Comparison of ENCODE assay signal across 15 cellular contexts in genomic region chr22:20186183-20186870, GRCh38. TPM values are rescaled to one million over a fixed set of nuclear protein-coding genes. Genes with fewer than 3 reads are reported as not detected.
DNase-seq lines count a peak whose midpoint lies in the region; TF ChIP-seq lines count a peak whose summit lies in the region.
"Had no signal": no experiment of that assay in that cellular context is flagged by ENCODE, and none has a peak within 500 bp of the region (broad histone marks: within the 10 kb centered on the region; RNA-seq: fewer than 3 reads in every experiment).

No MANE protein-coding gene starts in this region.

- TF ChIP-seq EP300 in neural cell (conservative IDR thresholded peaks at IDR 0.05; ENCODE audit: poor library complexity, severe bottlenecking) = no peak

- DNase-seq in NCI-H146 (lab: John Stamatoyannopoulos, UW) (peak; percentile 33), NCI-H146 treated with DMSO at 0.1 percent for 48 hours (lab: John Stamatoyannopoulos, UW; ENCODE audit: unreplicated experiment) (no peak), KBM-7 (peak; percentile 51), brain microvascular endothelial cell (no peak), mesenteric fat pad (ENCODE audit: low spot score) (no peak), NCI-H128 (lab: John Stamatoyannopoulos, UW; ENCODE audit: unreplicated experiment) (no peak)
- DNase-seq in activated T-helper 2 cell treated with anti-CD3 and anti-CD28 coated beads, Interferon-gamma antibody, Interleukin-2, Interleukin-4, amounts not matched to agents 10 μg/mL and 5 μg/mL and 100 μg/mL, durations not matched to agents 14 hours and 24 hours and 36 hours (ENCODE audit: low spot score) = no peak
- DNase-seq: activated naive CD8-positive, alpha-beta T cell treated with anti-CD3 and anti-CD28 coated beads, Interleukin-2, amount 10 ng/mL, durations not matched to agents 7 days and 5 days; GOT3; immature natural killer cell; NCI-H526 treated with DMSO at 0.1 percent for 48 hours had no signal

- H3K27ac ChIP-seq in brain microvascular endothelial cell (no peak overlapping the region), neural cell (ENCODE audit: low read length) (no peak overlapping the region)
- H3K27ac ChIP-seq: SJSA1, tibial nerve had no signal

- no peaks in the 10 kb centered on the region for H4K20me1 ChIP-seq in neural cell (ENCODE audit: insufficient read depth)

- no peak overlapping the region for H3K4me2 ChIP-seq in neural cell (ENCODE audit: low read length)

- in situ Hi-C loops in KBM-7 (cut with MboI; ENCODE audit: low pct_unique_long_range_greater_than_20kb, low sequenced_read_pairs) = no loop called here
- in situ Hi-C loops in brain microvascular endothelial cell (cut with HindIII; ENCODE audit: low pct_ligation_motif_present, low sequenced_read_pairs) = no loop called here

- no peaks in the 10 kb centered on the region for H3K27me3 Mint-ChIP-seq in activated T-helper 2 cell treated with anti-CD3 and anti-CD28 coated beads, Interferon-gamma antibody, Interleukin-2, Interleukin-4, amounts not matched to agents 10 μg/mL and 5 μg/mL and 100 μg/mL, durations not matched to agents 14 hours and 24 hours and 36 hours (ENCODE audit: low read depth)
- H3K27me3 Mint-ChIP-seq: activated naive CD8-positive, alpha-beta T cell treated with anti-CD3 and anti-CD28 coated beads, Interleukin-2, amount 10 ng/mL, durations not matched to agents 7 days and 5 days had no signal

- H3K9me3 Mint-ChIP-seq in activated T-helper 2 cell treated with anti-CD3 and anti-CD28 coated beads, Interferon-gamma antibody, Interleukin-2, Interleukin-4, amounts not matched to agents 10 μg/mL and 5 μg/mL and 100 μg/mL, durations not matched to agents 14 hours and 24 hours and 36 hours = no peaks in the 10 kb centered on the region
- H3K9me3 Mint-ChIP-seq: activated naive CD8-positive, alpha-beta T cell treated with anti-CD3 and anti-CD28 coated beads, Interleukin-2, amount 10 ng/mL, durations not matched to agents 7 days and 5 days; immature natural killer cell had no signal

- TF ChIP-seq CTCF in brain microvascular endothelial cell (IDR thresholded peaks at IDR 0.05; ENCODE audit: low read depth, low read length, missing control alignments) = peak; percentile 46
- TF ChIP-seq CTCF in neural cell (IDR thresholded peaks at IDR 0.05; ENCODE audit: poor library complexity, severe bottlenecking) = peak; percentile 39

- no peaks in the 10 kb centered on the region for H3K36me3 Mint-ChIP-seq in activated T-helper 2 cell treated with anti-CD3 and anti-CD28 coated beads, Interferon-gamma antibody, Interleukin-2, Interleukin-4, amounts not matched to agents 10 μg/mL and 5 μg/mL and 100 μg/mL, durations not matched to agents 14 hours and 24 hours and 36 hours (ENCODE audit: low read depth)
- H3K36me3 Mint-ChIP-seq: activated naive CD8-positive, alpha-beta T cell treated with anti-CD3 and anti-CD28 coated beads, Interleukin-2, amount 10 ng/mL, durations not matched to agents 7 days and 5 days; immature natural killer cell had no signal

- intact Hi-C loops in activated T-helper 2 cell treated with anti-CD3 and anti-CD28 coated beads, Interferon-gamma antibody, Interleukin-2, Interleukin-4, amounts not matched to agents 10 μg/mL and 5 μg/mL and 100 μg/mL, durations not matched to agents 14 hours and 24 hours and 36 hours (cut with micrococcal nuclease) = no loop called here

- H3K79me2 ChIP-seq in neural cell (replicated peaks; ENCODE audit: insufficient read depth, low read length) = no peaks in the 10 kb centered on the region

- H3K27me3 ChIP-seq in brain microvascular endothelial cell (replicated peaks) (no peaks in the 10 kb centered on the region), neural cell (ENCODE audit: insufficient read depth, low read depth, low read length) (no peaks in the 10 kb centered on the region)
- H3K27me3 ChIP-seq: SJSA1 had no signal

- TF ChIP-seq RAD21 in neural cell (conservative IDR thresholded peaks at IDR 0.05) = no peak

- no peak overlapping the region for H3K9ac ChIP-seq in neural cell (ENCODE audit: low read length)

- no peak overlapping the region for H3K4me3 ChIP-seq in brain microvascular endothelial cell (ENCODE audit: low read depth, low read length)
- no peak overlapping the region for H3K4me3 ChIP-seq in neural cell (ENCODE audit: low read length)
- H3K4me3 ChIP-seq: SJSA1, tibial nerve had no signal

- no peaks in the 10 kb centered on the region for H3K9me2 ChIP-seq in neural cell (ENCODE audit: insufficient read depth, low read length)

- H3K4me1 Mint-ChIP-seq in activated T-helper 2 cell treated with anti-CD3 and anti-CD28 coated beads, Interferon-gamma antibody, Interleukin-2, Interleukin-4, amounts not matched to agents 10 μg/mL and 5 μg/mL and 100 μg/mL, durations not matched to agents 14 hours and 24 hours and 36 hours (ENCODE audit: low read depth) = no peaks in the 10 kb centered on the region
- H3K4me1 Mint-ChIP-seq: activated naive CD8-positive, alpha-beta T cell treated with anti-CD3 and anti-CD28 coated beads, Interleukin-2, amount 10 ng/mL, durations not matched to agents 7 days and 5 days had no signal

- H2AFZ ChIP-seq in neural cell (ENCODE audit: low read depth, low read length) = no peak overlapping the region

- no peak overlapping the region for H3K27ac Mint-ChIP-seq in activated T-helper 2 cell treated with anti-CD3 and anti-CD28 coated beads, Interferon-gamma antibody, Interleukin-2, Interleukin-4, amounts not matched to agents 10 μg/mL and 5 μg/mL and 100 μg/mL, durations not matched to agents 14 hours and 24 hours and 36 hours
- H3K27ac Mint-ChIP-seq: activated naive CD8-positive, alpha-beta T cell treated with anti-CD3 and anti-CD28 coated beads, Interleukin-2, amount 10 ng/mL, durations not matched to agents 7 days and 5 days; immature natural killer cell had no signal

- no peaks in the 10 kb centered on the region for H3F3A ChIP-seq in neural cell (ENCODE audit: insufficient read depth, low read length, poor library complexity, severe bottlenecking)

- no peaks in the 10 kb centered on the region for H3K36me3 ChIP-seq in brain microvascular endothelial cell (replicated peaks)
- no peaks in the 10 kb centered on the region for H3K36me3 ChIP-seq in neural cell (ENCODE audit: insufficient read depth, low read length)
- H3K36me3 ChIP-seq: SJSA1, tibial nerve had no signal

- H3K4me3 Mint-ChIP-seq in activated T-helper 2 cell treated with anti-CD3 and anti-CD28 coated beads, Interferon-gamma antibody, Interleukin-2, Interleukin-4, amounts not matched to agents 10 μg/mL and 5 μg/mL and 100 μg/mL, durations not matched to agents 14 hours and 24 hours and 36 hours (ENCODE audit: low read depth) = no peak overlapping the region
- H3K4me3 Mint-ChIP-seq: activated naive CD8-positive, alpha-beta T cell treated with anti-CD3 and anti-CD28 coated beads, Interleukin-2, amount 10 ng/mL, durations not matched to agents 7 days and 5 days; immature natural killer cell had no signal

- H3K9me3 ChIP-seq in neural cell (ENCODE audit: low read length) = no peaks in the 10 kb centered on the region
- H3K9me3 ChIP-seq: SJSA1, tibial nerve had no signal

TF ChIP-seq in neural cell, 6 proteins besides CTCF, POLR2A, EP300 and RAD21:
- no peak for TF ChIP-seq TAF1 (IDR thresholded peaks at IDR 0.05; ENCODE audit: low read depth)
- TF ChIP-seq EZH2 (IDR thresholded peaks at IDR 0.05; ENCODE audit: borderline replicate concordance, insufficient read depth, low read length, poor library complexity, severe bottlenecking) = no peak

RNA-seq across cellular contexts. Expression of gene CCDC188, which starts 35.5 kb away (rescaled TPM):
- not detected in 2 replicates for polyA plus RNA-seq in neural cell
- not detected in 2 replicates for polyA minus RNA-seq in neural cell
- 0.11 TPM in 1 of 2 replicates, not detected in the other for total RNA-seq in activated T-helper 2 cell treated with anti-CD3 and anti-CD28 coated beads, Interferon-gamma antibody, Interleukin-2, Interleukin-4, amounts not matched to agents 10 μg/mL and 5 μg/mL and 100 μg/mL, durations not matched to agents 14 hours and 24 hours and 36 hours
- 1.00 TPM for total RNA-seq in mesenteric fat pad
- total RNA-seq: mononuclear cell had no signal

RNA-seq across cellular contexts. Expression of gene ZDHHC8, which starts 54.7 kb away (rescaled TPM):
- polyA plus RNA-seq in neural cell = 4.5 and 11.4 TPM in 2 replicates
- polyA minus RNA-seq in neural cell = 5.6 and 7.3 TPM in 2 replicates
- 77.3 and 82.4 TPM in 2 replicates for total RNA-seq in activated T-helper 2 cell treated with anti-CD3 and anti-CD28 coated beads, Interferon-gamma antibody, Interleukin-2, Interleukin-4, amounts not matched to agents 10 μg/mL and 5 μg/mL and 100 μg/mL, durations not matched to agents 14 hours and 24 hours and 36 hours
- 77.8 TPM for total RNA-seq in mesenteric fat pad

Comparison
In these comparisons a context has a peak if more than half of its experiments do, and no peak if none do; other contexts are left out.
1. DNase-seq: peak in NCI-H146 (single experiment) and KBM-7 (single experiment); none in NCI-H146 treated with DMSO at 0.1 percent for 48 hours (single experiment), brain microvascular endothelial cell (single experiment), activated T-helper 2 cell treated with anti-CD3 and anti-CD28 coated beads, Interferon-gamma antibody, Interleukin-2, Interleukin-4, amounts not matched to agents 10 μg/mL and 5 μg/mL and 100 μg/mL, durations not matched to agents 14 hours and 24 hours and 36 hours (single experiment), mesenteric fat pad (single experiment) and NCI-H128 (single experiment).